Comparison of ENCODE assay signal across 8 cellular contexts in genomic region chr1:243471754-243472725, GRCh38.
A peak's percentile ranks its signal among the peaks of the same experiment; 100 is the strongest.
DNase-seq lines count a peak whose midpoint lies in the region; ATAC-seq and TF ChIP-seq lines count a peak whose summit lies in the region.

No MANE protein-coding gene starts in this region.

- in situ Hi-C loops in KBM-7 (cut with MboI; ENCODE audit: low pct_unique_long_range_greater_than_20kb, low sequenced_read_pairs): no loop called here

- no peak overlapping the region for H3K4me3 ChIP-seq in GM23338

- no peaks in the 10 kb centered on the region for H4K20me1 ChIP-seq in GM23338 (replicated peaks; ENCODE audit: insufficient read depth)

- H3K4me1 Mint-ChIP-seq in glutamatergic neuron (ENCODE audit: low read depth, unreplicated experiment) (peaks cover 67% of the 10 kb centered on the region), GM23338 (peaks cover 68% of the 10 kb centered on the region)
- H3K4me1 Mint-ChIP-seq in activated CD8-positive, alpha-beta T cell treated with anti-CD3 and anti-CD28 coated beads, Interleukin-2, amount 10 ng/mL, durations not matched to agents 7 days and 5 days (ENCODE audit: low read depth): peaks cover 5% of the 10 kb centered on the region

- peak overlapping the region; percentile 86 for H3K4me3 Mint-ChIP-seq in glutamatergic neuron (ENCODE audit: unreplicated experiment)
- no peak overlapping the region for H3K4me3 Mint-ChIP-seq in activated CD8-positive, alpha-beta T cell treated with anti-CD3 and anti-CD28 coated beads, Interleukin-2, amount 10 ng/mL, durations not matched to agents 7 days and 5 days
- no peak overlapping the region for H3K4me3 Mint-ChIP-seq in GM23338

- TF ChIP-seq CTCF in glutamatergic neuron (IDR thresholded peaks at IDR 0.05; ENCODE audit: partially characterized antibody, unreplicated experiment) (no peak), GM23338 (conservative IDR thresholded peaks at IDR 0.05; ENCODE audit: low read depth in 2 of 2) (no peak)

- no peak overlapping the region for H3K27ac ChIP-seq in GM23338 (ENCODE audit: low read depth)

- no peaks in the 10 kb centered on the region for H3K9me2 ChIP-seq in GM23338 (ENCODE audit: insufficient read depth)

- H3K4me2 ChIP-seq in GM23338: no peak overlapping the region

- DNase-seq in LHCN-M2 (ENCODE audit: low read depth): peak; percentile 53
- DNase-seq in glutamatergic neuron: no peak
- DNase-seq in NCI-H2107 treated with DMSO at 0.1 percent for 48 hours (lab: John Stamatoyannopoulos, UW; ENCODE audit: unreplicated experiment): no peak
- no peak for DNase-seq in activated CD8-positive, alpha-beta T cell treated with anti-CD3 and anti-CD28 coated beads, Interleukin-2, amount 10 ng/mL, durations not matched to agents 7 days and 5 days
- DNase-seq in GM23338 (ENCODE audit: low spot score): no peak
- no peak for DNase-seq in KBM-7

- no peaks in the 10 kb centered on the region; the same call in 1 of the 2 replicates for H3F3A ChIP-seq in GM23338 (replicated peaks; ENCODE audit: low read depth)

- CTCF ChIA-PET in activated CD8-positive, alpha-beta T cell treated with anti-CD3 and anti-CD28 coated beads, Interleukin-2, amount 10 ng/mL, durations not matched to agents 7 days and 5 days (lab: Charles Lee): interaction anchor here (0.6 to 0.9 kb wide), 2 partner anchors 51 to 278 kb away, joined by 3 read pairs; no protein-coding TSS in a partner anchor

- H3K9me3 Mint-ChIP-seq in glutamatergic neuron (ENCODE audit: unreplicated experiment) (peaks cover 18% of the 10 kb centered on the region), GM23338 (no peaks in the 10 kb centered on the region)
- no peaks in the 10 kb centered on the region for H3K9me3 Mint-ChIP-seq in activated CD8-positive, alpha-beta T cell treated with anti-CD3 and anti-CD28 coated beads, Interleukin-2, amount 10 ng/mL, durations not matched to agents 7 days and 5 days (ENCODE audit: insufficient read depth)

- H3K27me3 ChIP-seq in GM23338 (ENCODE audit: insufficient read depth): 0 out of 2 replicates have a peak, but pooled peaks cover 4% of the 10 kb centered on the region

- H3K36me3 ChIP-seq in GM23338 (ENCODE audit: insufficient read depth): no peaks in the 10 kb centered on the region

- POLR2A ChIA-PET in activated CD8-positive, alpha-beta T cell treated with anti-CD3 and anti-CD28 coated beads, Interleukin-2, amount 10 ng/mL, durations not matched to agents 7 days and 5 days (lab: Charles Lee): no interaction called here

- no peaks in the 10 kb centered on the region for H3K36me3 Mint-ChIP-seq in glutamatergic neuron (ENCODE audit: unreplicated experiment)
- H3K36me3 Mint-ChIP-seq in activated CD8-positive, alpha-beta T cell treated with anti-CD3 and anti-CD28 coated beads, Interleukin-2, amount 10 ng/mL, durations not matched to agents 7 days and 5 days (ENCODE audit: low read depth): peaks cover 2% of the 10 kb centered on the region
- no peaks in the 10 kb centered on the region for H3K36me3 Mint-ChIP-seq in GM23338 (ENCODE audit: low read depth)

- H3K27me3 Mint-ChIP-seq in glutamatergic neuron (ENCODE audit: unreplicated experiment) (peaks cover 15% of the 10 kb centered on the region), GM23338 (ENCODE audit: insufficient read depth, low read depth, poor library complexity) (peaks cover 5% of the 10 kb centered on the region)
- no peaks in the 10 kb centered on the region for H3K27me3 Mint-ChIP-seq in activated CD8-positive, alpha-beta T cell treated with anti-CD3 and anti-CD28 coated beads, Interleukin-2, amount 10 ng/mL, durations not matched to agents 7 days and 5 days (ENCODE audit: low read depth)

- peaks cover 48% of the 10 kb centered on the region for H3K4me1 ChIP-seq in GM23338 (ENCODE audit: insufficient read depth)

- peak overlapping the region; percentile 100 for H3K27ac Mint-ChIP-seq in glutamatergic neuron (ENCODE audit: unreplicated experiment)
- no peak overlapping the region for H3K27ac Mint-ChIP-seq in activated CD8-positive, alpha-beta T cell treated with anti-CD3 and anti-CD28 coated beads, Interleukin-2, amount 10 ng/mL, durations not matched to agents 7 days and 5 days
- no peak overlapping the region for H3K27ac Mint-ChIP-seq in GM23338

- ATAC-seq in GM18499 (IDR thresholded peaks at IDR 0.05; ENCODE audit: insufficient read depth, unreplicated experiment) (peak; percentile 89), GM21786 (IDR thresholded peaks at IDR 0.05; ENCODE audit: unreplicated experiment) (peak; percentile 87), GM23338 (no peak)
- no peak for ATAC-seq in activated CD8-positive, alpha-beta T cell treated with anti-CD3 and anti-CD28 coated beads, Interleukin-2, amount 10 ng/mL, durations not matched to agents 7 days and 5 days

- H3K79me2 ChIP-seq in GM23338 (replicated peaks; ENCODE audit: insufficient read depth): no peaks in the 10 kb centered on the region

- H2AFZ ChIP-seq in GM23338: no peak overlapping the region

TF ChIP-seq in GM23338, 12 proteins besides CTCF, POLR2A, EP300 and RAD21 (continues in another document):
- no peak for TF ChIP-seq CREB1 (CRISPR knock-in tag; IDR thresholded peaks at IDR 0.05; ENCODE audit: low read depth)
- no peak for TF ChIP-seq REST (IDR thresholded peaks at IDR 0.05; ENCODE audit: unreplicated experiment)
- no peak for TF ChIP-seq JUNB (IDR thresholded peaks at IDR 0.05; ENCODE audit: unreplicated experiment)
- no peak for TF ChIP-seq ZNF114 (CRISPR knock-in tag; IDR thresholded peaks at IDR 0.05)
- TF ChIP-seq EZH2 (IDR thresholded peaks at IDR 0.05; ENCODE audit: low read depth, unreplicated experiment): no peak
- no peak for TF ChIP-seq ETS1 (IDR thresholded peaks at IDR 0.05)
- no peak for TF ChIP-seq NANOG (IDR thresholded peaks at IDR 0.05; ENCODE audit: borderline replicate concordance)
- no peak for TF ChIP-seq STAT1 (IDR thresholded peaks at IDR 0.05; ENCODE audit: unreplicated experiment)
- no peak for TF ChIP-seq POLR2AphosphoS5 (IDR thresholded peaks at IDR 0.05; ENCODE audit: low read depth)
- no peak for TF ChIP-seq ZNF331 (CRISPR knock-in tag; IDR thresholded peaks at IDR 0.05; ENCODE audit: low read depth)

Comparison
In these comparisons a context has a peak if more than half of its experiments do, and no peak if none do; other contexts are left out.
1. ATAC-seq: peak in GM18499 (single experiment) and GM21786 (single experiment); none in activated CD8-positive, alpha-beta T cell treated with anti-CD3 and anti-CD28 coated beads, Interleukin-2, amount 10 ng/mL, durations not matched to agents 7 days and 5 days (single experiment) and GM23338 (single experiment).